ENCODE assay signal across 8 cellular contexts in the genomic region with DNA sequence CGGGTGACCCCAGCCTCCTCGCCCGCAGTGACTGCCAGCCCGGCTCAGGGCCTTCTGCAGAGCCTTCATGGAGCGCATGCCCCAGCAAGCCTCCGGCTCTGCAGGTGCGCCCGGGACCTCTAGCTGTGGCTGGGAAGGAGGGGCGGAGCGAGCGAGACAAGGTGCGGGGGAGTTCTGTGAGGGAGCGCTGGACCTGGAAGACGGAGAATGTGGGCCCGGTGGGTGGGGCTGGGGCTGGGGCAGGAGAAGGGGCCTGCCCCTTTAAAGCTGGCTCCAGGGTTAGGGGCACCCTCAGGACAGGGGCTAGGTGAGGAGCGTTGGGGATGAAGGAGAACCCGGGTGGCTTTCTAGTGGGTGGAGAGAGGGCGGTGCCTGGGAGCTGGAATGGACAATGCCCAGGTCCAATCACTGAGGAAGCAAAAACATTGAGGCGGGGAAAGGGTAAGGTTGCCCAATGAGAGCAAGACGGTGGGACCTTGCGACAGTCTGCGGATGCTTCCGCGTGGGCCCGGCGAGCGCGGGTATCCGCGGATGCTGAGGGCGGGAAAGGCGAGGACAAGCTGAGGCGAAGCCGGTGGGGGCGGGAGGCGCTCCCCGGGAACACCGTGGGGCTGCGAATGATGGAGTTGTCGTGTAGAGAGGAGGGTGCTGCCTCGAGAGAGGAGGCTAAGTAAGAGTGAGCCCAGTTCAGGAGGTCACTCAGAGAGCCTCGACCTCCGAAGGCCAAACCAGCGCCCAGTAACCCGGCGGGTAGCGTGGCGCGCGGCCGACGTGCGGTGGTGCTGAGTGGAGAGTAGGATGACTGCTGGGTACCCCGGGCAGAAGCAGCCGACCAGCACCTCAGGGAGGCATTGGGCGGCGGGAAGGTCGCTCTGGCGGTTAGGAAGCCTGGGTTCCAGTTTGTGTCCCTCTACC. TPM values are rescaled to one million over a fixed set of nuclear protein-coding genes. Genes with fewer than 3 reads are reported as not detected.
DNase-seq lines count a peak whose midpoint lies in the region; ATAC-seq, FAIRE-seq and TF ChIP-seq lines count a peak whose summit lies in the region.

A gene (minus strand): TSS at position 121 of the 915 bp plus-strand sequence. CDS start 43 bp downstream, at position 78.

- no peak within 1 kb of the TSS for H3K27ac ChIP-seq in keratinocyte (ENCODE audit: control insufficient read depth, insufficient read depth, low read length)

- TF ChIP-seq CTCF in GM10248 (IDR thresholded peaks at IDR 0.05; ENCODE audit: control extremely low read depth, extremely low read depth, low read depth, missing control alignments) (no peak), keratinocyte (optimal IDR thresholded peaks at IDR 0.05 in 1 of 3, IDR thresholded peaks at IDR 0.05 in 1 of 3, conservative IDR thresholded peaks at IDR 0.05 in 1 of 3; ENCODE audit: extremely low read depth in 1 of 3, insufficient read depth in 2 of 3, low read length in 3 of 3) (no peak)

- no peaks in the 10 kb centered on the region for H3K9me3 ChIP-seq in keratinocyte (ENCODE audit: control insufficient read depth, low read depth, low read length)

- peak within 1 kb of the TSS; percentile 36 to 68 (median 64) for H3K4me3 ChIP-seq in keratinocyte (ENCODE audit: control insufficient read depth in 2 of 3, extremely low read depth in 1 of 3, insufficient read depth in 2 of 3, low read depth in 1 of 3, low read length in 3 of 3)

- ATAC-seq in HG02642 (IDR thresholded peaks at IDR 0.05; ENCODE audit: poor library complexity, unreplicated experiment): peak; percentile 90

- H3K27me3 ChIP-seq in keratinocyte (ENCODE audit: control insufficient read depth, extremely low read depth, insufficient read depth, low read length): peaks cover 31% of the 10 kb centered on the region

- no peaks in the 10 kb centered on the region for H3K36me3 ChIP-seq in keratinocyte (ENCODE audit: control insufficient read depth in 2 of 2, extremely low read depth in 1 of 2, insufficient read depth in 2 of 2, low read length in 2 of 2)

- CTCF ChIA-PET in GM10248 (lab: Yijun Ruan, JAX): interaction anchor here (0.9 to 1.3 kb wide), 2 partner anchors 14 to 15 kb away, joined by 3 read pairs; no protein-coding TSS in a partner anchor

- DNase-seq in GM10248 (ENCODE audit: extremely low spot score): peak; percentile 91
- DNase-seq in NCI-H1436 treated with DMSO at 0.1 percent for 48 hours (lab: John Stamatoyannopoulos, UW): peak; percentile 46
- peak; percentile 57 for DNase-seq in activated CD4-positive, alpha-beta T cell treated with anti-CD3 and anti-CD28 coated beads for 1 hour
- DNase-seq in cerebellum (ENCODE audit: low spot score): peak; percentile 97
- peak; percentile 41 for DNase-seq in keratinocyte (ENCODE audit: low read depth, low spot score)
- DNase-seq in stimulated activated CD4-positive, alpha-beta T cell treated with anti-CD3 and anti-CD28 coated beads, Interleukin-12 subunit alpha, Interleukin-12 subunit beta, amount 100 ng/mL, for 4 hours: peak; percentile 60
- no peak for DNase-seq in UCSD-AML1 (lab: John Stamatoyannopoulos, UW; ENCODE audit: unreplicated experiment)

- peak within 1 kb of the TSS; percentile 56 for H3K9ac ChIP-seq in keratinocyte (ENCODE audit: control insufficient read depth, extremely low read depth, insufficient read depth, low read length)

- H3K79me2 ChIP-seq in keratinocyte (ENCODE audit: control insufficient read depth, insufficient read depth, low read length): no peaks in the 10 kb centered on the region

- no peaks in the 10 kb centered on the region for H4K20me1 ChIP-seq in keratinocyte (ENCODE audit: control insufficient read depth, extremely low read depth, insufficient read depth, low read length)

- peak within 1 kb of the TSS; percentile 90 for H2AFZ ChIP-seq in keratinocyte (ENCODE audit: control insufficient read depth, low read length)

- H3K4me2 ChIP-seq in keratinocyte (ENCODE audit: control insufficient read depth, extremely low read depth, insufficient read depth, low read depth, low read length): peak within 1 kb of the TSS; percentile 95

- POLR2A ChIA-PET in GM10248 (lab: Yijun Ruan, JAX): interaction anchor here (0.6 kb wide), 1 partner anchor 85 kb away, joined by 13 read pairs; no protein-coding TSS in a partner anchor

- FAIRE-seq in keratinocyte (lab: Jason Lieb, UNC): no peak

- peaks cover 14% of the 10 kb centered on the region for H3K4me1 ChIP-seq in keratinocyte (ENCODE audit: control insufficient read depth, extremely low read depth, insufficient read depth, low read length)

- H3K9me1 ChIP-seq in keratinocyte (ENCODE audit: control insufficient read depth, extremely low read depth, insufficient read depth, low read length): no peaks in the 10 kb centered on the region

- dilution Hi-C loops in keratinocyte (cut with MboI; ENCODE audit: extremely low pct_ligation_motif_present, low sequenced_read_pairs): no loop called here

RNA-seq across cellular contexts. Expression of the gene that starts here (rescaled TPM):
- total RNA-seq in cerebellum: 6.1 TPM
- polyA plus RNA-seq in keratinocyte: 0.63 to 0.87 TPM (median 0.68 TPM) in 3 replicates
- polyA plus RNA-seq in keratinocyte (2011; ENCODE audit: low read depth): 1.0 TPM
- 0.83 and 0.89 TPM in 2 replicates for polyA plus RNA-seq in keratinocyte (2011; cell fraction: cytosol; rRNA removed)
- polyA plus RNA-seq in keratinocyte (2011; cell fraction: nucleus; rRNA removed): 0.65 and 1.3 TPM in 2 replicates
- polyA plus RNA-seq in keratinocyte (2012; ENCODE audit: low replicate concordance): 0.62 and 2.3 TPM in 2 replicates
- polyA minus RNA-seq in keratinocyte: 0.82 to 1.9 TPM (median 1.1 TPM) in 3 replicates
- 0.77 TPM for polyA minus RNA-seq in keratinocyte (2011; cell fraction: cytosol; rRNA and poly(A)+ RNA removed)
- 0.63 TPM in 1 of 2 replicates, not detected in the other for polyA minus RNA-seq in keratinocyte (2011; cell fraction: nucleus; rRNA and poly(A)+ RNA removed)
